ENCODE assay signal across 9 cellular contexts in the genomic region with DNA sequence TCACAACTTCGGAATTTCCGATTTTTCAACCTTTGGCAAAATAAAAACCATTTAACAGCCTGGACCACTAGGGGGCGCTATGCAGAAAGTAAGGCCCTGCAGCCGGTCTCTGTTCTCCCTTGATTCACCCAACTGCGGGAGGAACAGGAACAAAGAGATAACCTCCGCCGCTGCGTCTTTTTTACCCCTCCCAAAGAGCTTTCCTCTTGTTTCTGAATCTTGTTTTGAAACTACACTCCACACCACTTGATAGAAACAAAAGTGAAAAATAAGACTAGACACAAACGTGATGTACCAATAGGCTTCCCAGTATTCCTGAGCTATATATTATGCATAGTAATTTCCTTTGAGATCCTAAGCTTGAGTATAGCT.
DNase-seq lines count a peak whose midpoint lies in the region; ATAC-seq and TF ChIP-seq lines count a peak whose summit lies in the region.
"Had no signal": no experiment of that assay in that cellular context is flagged by ENCODE, and none has a peak within 500 bp of the region (broad histone marks: within the 10 kb centered on the region; RNA-seq: fewer than 3 reads in every experiment).

No MANE protein-coding gene starts in this region.

- POLR2A ChIA-PET in activated naive CD8-positive, alpha-beta T cell treated with anti-CD3 and anti-CD28 coated beads, Interleukin-2, amount 10 ng/mL, durations not matched to agents 7 days and 5 days (lab: Charles Lee), result interaction anchor here (0.5 kb wide), 1 partner anchor 512 kb away, joined by 3 read pairs; no protein-coding TSS in a partner anchor

- H3K27me3 Mint-ChIP-seq in activated naive CD8-positive, alpha-beta T cell treated with anti-CD3 and anti-CD28 coated beads, Interleukin-2, amount 10 ng/mL, durations not matched to agents 7 days and 5 days, result peaks cover 23% of the 10 kb centered on the region

- peaks cover 12% of the 10 kb centered on the region for H3K4me1 Mint-ChIP-seq in activated naive CD8-positive, alpha-beta T cell treated with anti-CD3 and anti-CD28 coated beads, Interleukin-2, amount 10 ng/mL, durations not matched to agents 7 days and 5 days

- ATAC-seq in activated naive CD8-positive, alpha-beta T cell treated with anti-CD3 and anti-CD28 coated beads, Interleukin-2, amount 10 ng/mL, durations not matched to agents 7 days and 5 days (ENCODE audit: low read depth), result peak; percentile 77
- ATAC-seq in GM21786 (IDR thresholded peaks at IDR 0.05; ENCODE audit: unreplicated experiment), result no peak
- ATAC-seq in HG03159 (IDR thresholded peaks at IDR 0.05; ENCODE audit: unreplicated experiment), result no peak

- H3K4me2 ChIP-seq in SU-DHL-6 (ENCODE audit: low read depth, low read length, poor library complexity, severe bottlenecking), result peak overlapping the region; percentile 29

- no peak overlapping the region for H3K9ac ChIP-seq in SU-DHL-6 (ENCODE audit: low read length)

- H3K9me3 ChIP-seq in SU-DHL-6 (ENCODE audit: insufficient read depth, low read length) (no peaks in the 10 kb centered on the region), left ventricle myocardium inferior (replicated peaks) (no peaks in the 10 kb centered on the region)

- intact Hi-C loops in left ventricle myocardium inferior (cut with micrococcal nuclease), result loop anchor here (10.0 kb wide), 1 partner anchor 406 kb away; a partner anchor contains a TSS

- H3K4me1 ChIP-seq in left ventricle myocardium inferior, result peaks cover 8% of the 10 kb centered on the region

- H3K36me3 Mint-ChIP-seq in activated naive CD8-positive, alpha-beta T cell treated with anti-CD3 and anti-CD28 coated beads, Interleukin-2, amount 10 ng/mL, durations not matched to agents 7 days and 5 days, result no peaks in the 10 kb centered on the region

- H3K4me3 Mint-ChIP-seq in activated naive CD8-positive, alpha-beta T cell treated with anti-CD3 and anti-CD28 coated beads, Interleukin-2, amount 10 ng/mL, durations not matched to agents 7 days and 5 days, result peak overlapping the region; percentile 41
- H3K4me3 Mint-ChIP-seq: stimulated activated naive CD8-positive, alpha-beta T cell treated with anti-CD3 and anti-CD28 coated beads, Interleukin-15, Interleukin-2, amounts not matched to agents 100 ng/mL and 50 ng/mL, for 24 hours had no signal

- H3K27me3 ChIP-seq in GM06990 (replicated peaks; ENCODE audit: control insufficient read depth, insufficient read depth, low read length) (no peaks in the 10 kb centered on the region), SU-DHL-6 (ENCODE audit: low read length) (no peaks in the 10 kb centered on the region), left ventricle myocardium inferior (ENCODE audit: low read depth) (peaks cover 55% of the 10 kb centered on the region)

- DNase-seq in GM06990 (ENCODE audit: extremely low read depth, insufficient read length), result peak; percentile 8
- peak; percentile 77 for DNase-seq in NCI-H1092 treated with DMSO at 0.1 percent for 48 hours (lab: John Stamatoyannopoulos, UW)
- peak; percentile 63 for DNase-seq in activated naive CD8-positive, alpha-beta T cell treated with anti-CD3 and anti-CD28 coated beads, Interleukin-2, amount 10 ng/mL, durations not matched to agents 7 days and 5 days
- peak; percentile 50 for DNase-seq in left ventricle myocardium inferior
- DNase-seq in retina, result peak; percentile 82

- H3K9me2 ChIP-seq in SU-DHL-6 (replicated peaks; ENCODE audit: insufficient read depth, low read length), result no peaks in the 10 kb centered on the region

- H4K20me1 ChIP-seq in SU-DHL-6 (ENCODE audit: low read depth, low read length), result no peaks in the 10 kb centered on the region

- no peaks in the 10 kb centered on the region for H3F3A ChIP-seq in SU-DHL-6 (ENCODE audit: insufficient read depth)

- H3K9me3 Mint-ChIP-seq in activated naive CD8-positive, alpha-beta T cell treated with anti-CD3 and anti-CD28 coated beads, Interleukin-2, amount 10 ng/mL, durations not matched to agents 7 days and 5 days, result no peaks in the 10 kb centered on the region
- H3K9me3 Mint-ChIP-seq: stimulated activated naive CD8-positive, alpha-beta T cell treated with anti-CD3 and anti-CD28 coated beads, Interleukin-15, Interleukin-2, amounts not matched to agents 100 ng/mL and 50 ng/mL, for 24 hours had no signal

- H3K36me3 ChIP-seq in GM06990 (ENCODE audit: control insufficient read depth, insufficient read depth, low read length) (no peaks in the 10 kb centered on the region), SU-DHL-6 (ENCODE audit: low read length) (no peaks in the 10 kb centered on the region), left ventricle myocardium inferior (no peaks in the 10 kb centered on the region)

- H3K79me2 ChIP-seq in SU-DHL-6 (ENCODE audit: insufficient read depth, low read length), result no peaks in the 10 kb centered on the region

- H3K4me3 ChIP-seq in GM06990 (replicated peaks; ENCODE audit: low read depth, low read length) (no peak overlapping the region), SU-DHL-6 (ENCODE audit: insufficient read depth, low read length, poor library complexity, severe bottlenecking) (no peak overlapping the region), left ventricle myocardium inferior (peak overlapping the region; percentile 33)

- H3K27ac Mint-ChIP-seq in activated naive CD8-positive, alpha-beta T cell treated with anti-CD3 and anti-CD28 coated beads, Interleukin-2, amount 10 ng/mL, durations not matched to agents 7 days and 5 days, result no peak overlapping the region
- H3K27ac Mint-ChIP-seq: stimulated activated naive CD8-positive, alpha-beta T cell treated with anti-CD3 and anti-CD28 coated beads, Interleukin-15, Interleukin-2, amounts not matched to agents 100 ng/mL and 50 ng/mL, for 24 hours had no signal

- TF ChIP-seq CTCF in GM06990 (IDR thresholded peaks at IDR 0.05; ENCODE audit: insufficient read depth, low read length, poor library complexity, severe bottlenecking) (peak; percentile 87), SU-DHL-6 (IDR thresholded peaks at IDR 0.05; ENCODE audit: insufficient read depth, low read length, poor library complexity, severe bottlenecking) (peak; percentile 94), left ventricle myocardium inferior (IDR thresholded peaks at IDR 0.05; ENCODE audit: borderline replicate concordance) (peak; percentile 85)

- H2AFZ ChIP-seq in SU-DHL-6 (ENCODE audit: low read depth, low read length, severe bottlenecking), result peak overlapping the region; percentile 49

- H3K27ac ChIP-seq in SU-DHL-6 (ENCODE audit: low read depth, low read length) (no peak overlapping the region), left ventricle myocardium inferior (replicated peaks) (no peak overlapping the region)

Comparison
In these comparisons a context has a peak if more than half of its experiments do, and no peak if none do; other contexts are left out.
1. DNase-seq: peak in every context shown above with its lines; median percentile 82 in retina; 77 in NCI-H1092 treated with DMSO at 0.1 percent for 48 hours; 63 in activated naive CD8-positive, alpha-beta T cell treated with anti-CD3 and anti-CD28 coated beads, Interleukin-2, amount 10 ng/mL, durations not matched to agents 7 days and 5 days; 50 in left ventricle myocardium inferior; 8 in GM06990.